1 cellular context compared by ENCODE assay signal in genomic region chr9:125699870-125700269, GRCh38.
TF ChIP-seq lines count a peak whose summit lies in the region.

No MANE protein-coding gene starts in this region.

TF ChIP-seq in H1, 55 proteins besides CTCF, POLR2A, EP300 and RAD21 (continued from another document):
- TF ChIP-seq, protein P1, sequence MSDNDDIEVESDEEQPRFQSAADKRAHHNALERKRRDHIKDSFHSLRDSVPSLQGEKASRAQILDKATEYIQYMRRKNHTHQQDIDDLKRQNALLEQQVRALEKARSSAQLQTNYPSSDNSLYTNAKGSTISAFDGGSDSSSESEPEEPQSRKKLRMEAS (IDR thresholded peaks at IDR 0.05): no peak
- TF ChIP-seq SP4 (IDR thresholded peaks at IDR 0.05; ENCODE audit: low read length): no peak
- TF ChIP-seq SP2 (IDR thresholded peaks at IDR 0.05; ENCODE audit: low read length): no peak
- TF ChIP-seq POU5F1 (IDR thresholded peaks at IDR 0.05; ENCODE audit: low read depth, low read length): no peak
- no peak for TF ChIP-seq TBP (IDR thresholded peaks at IDR 0.05; ENCODE audit: low read depth, low read length)
- TF ChIP-seq TAF1 (IDR thresholded peaks at IDR 0.05; ENCODE audit: low read depth, low read length): no peak
- TF ChIP-seq, protein P2, sequence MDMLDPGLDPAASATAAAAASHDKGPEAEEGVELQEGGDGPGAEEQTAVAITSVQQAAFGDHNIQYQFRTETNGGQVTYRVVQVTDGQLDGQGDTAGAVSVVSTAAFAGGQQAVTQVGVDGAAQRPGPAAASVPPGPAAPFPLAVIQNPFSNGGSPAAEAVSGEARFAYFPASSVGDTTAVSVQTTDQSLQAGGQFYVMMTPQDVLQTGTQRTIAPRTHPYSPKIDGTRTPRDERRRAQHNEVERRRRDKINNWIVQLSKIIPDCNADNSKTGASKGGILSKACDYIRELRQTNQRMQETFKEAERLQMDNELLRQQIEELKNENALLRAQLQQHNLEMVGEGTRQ (IDR thresholded peaks at IDR 0.05; ENCODE audit: low read length): no peak
- TF ChIP-seq HDAC2 (IDR thresholded peaks at IDR 0.05; ENCODE audit: borderline replicate concordance in 1 of 2, low read depth in 2 of 2, low read length in 2 of 2): no peak
- no peak for TF ChIP-seq SIN3A (conservative IDR thresholded peaks at IDR 0.05 in 1 of 2, IDR thresholded peaks at IDR 0.05 in 1 of 2; ENCODE audit: low read depth in 1 of 2, low read length in 2 of 2)
- no peak for TF ChIP-seq KDM4A (IDR thresholded peaks at IDR 0.05; ENCODE audit: low read depth, low read length, severe bottlenecking)
- TF ChIP-seq CTBP2 (IDR thresholded peaks at IDR 0.05; ENCODE audit: borderline replicate concordance, insufficient read depth, insufficient read length, low read length): no peak
- no peak for TF ChIP-seq ZNF274 (IDR thresholded peaks at IDR 0.05; ENCODE audit: borderline replicate concordance, extremely low read depth, low read length)
